ENCODE assay signal across 11 cellular contexts in genomic region chr5:132498686-132499271, GRCh38. TPM values are rescaled to one million over a fixed set of nuclear protein-coding genes. Genes with fewer than 3 reads are reported as not detected.
DNase-seq lines count a peak whose midpoint lies in the region; ATAC-seq, FAIRE-seq and TF ChIP-seq lines count a peak whose summit lies in the region.
"Had no signal": no experiment of that assay in that cellular context is flagged by ENCODE, and none has a peak within 500 bp of the region (broad histone marks: within the 10 kb centered on the region; RNA-seq: fewer than 3 reads in every experiment).

No MANE protein-coding gene starts in this region.

- no peak overlapping the region for H3K4me3 Mint-ChIP-seq in activated CD8-positive, alpha-beta T cell treated with anti-CD3 and anti-CD28 coated beads for 36 hours
- no peak overlapping the region for H3K4me3 Mint-ChIP-seq in stimulated activated effector memory CD8-positive, alpha-beta T cell treated with anti-CD3 and anti-CD28 coated beads, Interleukin-12 subunit alpha, Interleukin-12 subunit beta, amount 100 ng/mL, for 72 hours

- intact Hi-C loops in activated CD8-positive, alpha-beta T cell treated with anti-CD3 and anti-CD28 coated beads for 36 hours (cut with micrococcal nuclease): loop anchor here (10.0 kb wide), 1 partner anchor 394 kb away; no protein-coding TSS in a partner anchor
- intact Hi-C loops in kidney (cut with DNase I): no loop called here

- H3K9ac ChIP-seq in SK-N-SH (no peak overlapping the region), kidney (ENCODE audit: low read length in 2 of 2) (no peak overlapping the region)

- DNase-seq in SK-N-SH: no peak
- no peak for DNase-seq in activated CD8-positive, alpha-beta T cell treated with anti-CD3 and anti-CD28 coated beads for 36 hours
- no peak for DNase-seq in kidney
- no peak for DNase-seq in stimulated activated effector memory CD8-positive, alpha-beta T cell treated with anti-CD3 and anti-CD28 coated beads, Interleukin-12 subunit alpha, Interleukin-12 subunit beta, amount 100 ng/mL, for 72 hours (ENCODE audit: low spot score in 2 of 2)
- DNase-seq in NCI-H1694 (lab: John Stamatoyannopoulos, UW): no peak
- DNase-seq in epidermal melanocyte (ENCODE audit: insufficient read length, low spot score): no peak
- DNase-seq: NCI-H748 treated with DMSO at 0.1 percent for 48 hours had no signal

- no peaks in the 10 kb centered on the region for H3K9me2 ChIP-seq in SK-N-SH

- H3K36me3 ChIP-seq in SK-N-SH (replicated peaks in 1 of 2; ENCODE audit: control insufficient read depth in 1 of 2, insufficient read depth in 2 of 2, low read length in 1 of 2): no peaks in the 10 kb centered on the region
- H3K36me3 ChIP-seq in kidney (ENCODE audit: control insufficient read depth in 1 of 2, insufficient read depth in 2 of 2, low read length in 2 of 2): no peaks in the 10 kb centered on the region

- no peak for TF ChIP-seq EP300 in SK-N-SH (IDR thresholded peaks at IDR 0.05; ENCODE audit: borderline replicate concordance in 1 of 2, low read depth in 1 of 2, low read length in 1 of 2)

- H3F3A ChIP-seq in SK-N-SH (replicated peaks; ENCODE audit: insufficient read depth): peaks cover 30% of the 10 kb centered on the region

- H3K27me3 Mint-ChIP-seq in activated CD8-positive, alpha-beta T cell treated with anti-CD3 and anti-CD28 coated beads for 36 hours: no peaks in the 10 kb centered on the region

- H3K9me3 ChIP-seq in SK-N-SH (no peaks in the 10 kb centered on the region), kidney (ENCODE audit: control insufficient read depth in 1 of 2, low read length in 2 of 2) (no peaks in the 10 kb centered on the region)

- H3K4me1 Mint-ChIP-seq in activated CD8-positive, alpha-beta T cell treated with anti-CD3 and anti-CD28 coated beads for 36 hours (ENCODE audit: low read depth): peaks cover 49% of the 10 kb centered on the region
- peaks cover 70% of the 10 kb centered on the region for H3K4me1 Mint-ChIP-seq in stimulated activated effector memory CD8-positive, alpha-beta T cell treated with anti-CD3 and anti-CD28 coated beads, Interleukin-12 subunit alpha, Interleukin-12 subunit beta, amount 100 ng/mL, for 72 hours

- peak overlapping the region; percentile 29 for H3K27ac Mint-ChIP-seq in activated CD8-positive, alpha-beta T cell treated with anti-CD3 and anti-CD28 coated beads for 36 hours
- H3K27ac Mint-ChIP-seq in stimulated activated effector memory CD8-positive, alpha-beta T cell treated with anti-CD3 and anti-CD28 coated beads, Interleukin-12 subunit alpha, Interleukin-12 subunit beta, amount 100 ng/mL, for 72 hours: peak overlapping the region; percentile 95

- no peak for TF ChIP-seq CTCF in SK-N-SH (IDR thresholded peaks at IDR 0.05)
- no peak for TF ChIP-seq CTCF in activated CD8-positive, alpha-beta T cell treated with anti-CD3 and anti-CD28 coated beads for 36 hours (IDR thresholded peaks at IDR 0.05)
- TF ChIP-seq CTCF in kidney (IDR thresholded peaks at IDR 0.05; ENCODE audit: borderline replicate concordance, extremely low read depth, insufficient read depth): no peak

- no peak overlapping the region for H3K4me3 ChIP-seq in SK-N-SH (ENCODE audit: low read depth in 2 of 2, low read length in 1 of 2)
- H3K4me3 ChIP-seq in kidney (ENCODE audit: low read length in 2 of 2): no peak overlapping the region

- H4K20me1 ChIP-seq in SK-N-SH (ENCODE audit: insufficient read depth): no peaks in the 10 kb centered on the region

- CTCF ChIA-PET in SK-N-SH (lab: Yijun Ruan, JAX): interaction anchor here (0.6 to 12.3 kb wide), 10 partner anchors 9 to 433 kb away, joined by 3 to 189 read pairs (median 12); no protein-coding TSS in a partner anchor
- CTCF ChIA-PET in activated CD8-positive, alpha-beta T cell treated with anti-CD3 and anti-CD28 coated beads for 36 hours (lab: Charles Lee): interaction anchor here (1.0 to 13.9 kb wide), 13 partner anchors 19 to 319 kb away, joined by 3 to 342 read pairs (median 6); partner anchors contain the start of gene SLC22A4

- ATAC-seq in SK-N-SH treated with all-trans-retinoic acid at 6 μM for 48 hours: no peak
- no peak for ATAC-seq in activated CD8-positive, alpha-beta T cell treated with anti-CD3 and anti-CD28 coated beads for 36 hours
- ATAC-seq in stimulated activated effector memory CD8-positive, alpha-beta T cell treated with anti-CD3 and anti-CD28 coated beads, Interleukin-12 subunit alpha, Interleukin-12 subunit beta, amount 100 ng/mL, for 72 hours: no peak
- ATAC-seq in GM21360 (IDR thresholded peaks at IDR 0.05; ENCODE audit: unreplicated experiment): no peak

- H2AFZ ChIP-seq in SK-N-SH (ENCODE audit: low read depth): no peak overlapping the region

- FAIRE-seq in kidney (lab: Jason Lieb, UNC): no peak

- WGBS in SK-N-SH (ENCODE audit: low lambda C conversion rate): 87% methylated on average over 3 of the region's 4 CpGs

- H3K4me2 ChIP-seq in SK-N-SH: no peak overlapping the region; the same call in 1 of the 2 replicates

- H3K4me1 ChIP-seq in SK-N-SH (ENCODE audit: control insufficient read depth in 1 of 2, insufficient read depth in 2 of 2, low read depth in 1 of 2, low read length in 1 of 2) (peaks cover 19 to 21% of the 10 kb centered on the region in 2 experiments), kidney (ENCODE audit: control insufficient read depth in 1 of 2, insufficient read depth in 1 of 2, low read depth in 1 of 2, low read length in 2 of 2) (peaks cover 14 to 26% of the 10 kb centered on the region in 2 donors)

- no peaks in the 10 kb centered on the region for H3K27me3 ChIP-seq in SK-N-SH (ENCODE audit: insufficient read depth)

- peak overlapping the region in 1 of 2 experiments; percentile 96; a peak in 2 of 4 replicates for H3K27ac ChIP-seq in SK-N-SH (ENCODE audit: low read depth in 2 of 2, low read length in 1 of 2)
- peak overlapping the region; percentile 95 to 96 for H3K27ac ChIP-seq in kidney (ENCODE audit: low read depth in 2 of 2, low read length in 2 of 2)
- H3K27ac ChIP-seq: 22Rv1, VCaP had no signal

- POLR2A ChIA-PET in SK-N-SH (lab: Yijun Ruan, JAX): no interaction called here
- POLR2A ChIA-PET in activated CD8-positive, alpha-beta T cell treated with anti-CD3 and anti-CD28 coated beads for 36 hours (lab: Charles Lee): interaction anchor here (0.6 to 36.6 kb wide), 10 partner anchors 23 to 249 kb away, joined by 3 to 1641 read pairs (median 4); partner anchors contain the start of genes CCNI2 and IRF1

- no peaks in the 10 kb centered on the region for H3K79me2 ChIP-seq in SK-N-SH (ENCODE audit: insufficient read depth)

- H3K9me3 Mint-ChIP-seq in activated CD8-positive, alpha-beta T cell treated with anti-CD3 and anti-CD28 coated beads for 36 hours: no peaks in the 10 kb centered on the region
- no peaks in the 10 kb centered on the region for H3K9me3 Mint-ChIP-seq in stimulated activated effector memory CD8-positive, alpha-beta T cell treated with anti-CD3 and anti-CD28 coated beads, Interleukin-12 subunit alpha, Interleukin-12 subunit beta, amount 100 ng/mL, for 72 hours

- TF ChIP-seq RAD21 in SK-N-SH (IDR thresholded peaks at IDR 0.05; ENCODE audit: low read length): no peak

- no peaks in the 10 kb centered on the region for H3K36me3 Mint-ChIP-seq in activated CD8-positive, alpha-beta T cell treated with anti-CD3 and anti-CD28 coated beads for 36 hours (ENCODE audit: low read depth)
- H3K36me3 Mint-ChIP-seq in stimulated activated effector memory CD8-positive, alpha-beta T cell treated with anti-CD3 and anti-CD28 coated beads, Interleukin-12 subunit alpha, Interleukin-12 subunit beta, amount 100 ng/mL, for 72 hours: peaks cover 18% of the 10 kb centered on the region

TF ChIP-seq in SK-N-SH, 30 proteins besides CTCF, POLR2A, EP300 and RAD21 (continues in another document):
- TF ChIP-seq JUND (IDR thresholded peaks at IDR 0.05) (no peak), ELF1 (IDR thresholded peaks at IDR 0.05) (no peak)

TF ChIP-seq in SK-N-SH treated with all-trans-retinoic acid at 6 μM for 48 hours, 23 proteins besides CTCF, POLR2A, EP300 and RAD21:
- TF ChIP-seq ZNF565 (CRISPR knock-in tag; conservative IDR thresholded peaks at IDR 0.05; ENCODE audit: low read depth) (no peak), OSR1 (CRISPR knock-in tag; IDR thresholded peaks at IDR 0.05) (no peak), CSDC2 (CRISPR knock-in tag; IDR thresholded peaks at IDR 0.05) (no peak), GLIS3 (CRISPR knock-in tag; IDR thresholded peaks at IDR 0.05) (no peak)

RNA-seq across cellular contexts. Expression of gene IRF1, which starts 8.2 kb away (rescaled TPM):
- polyA plus RNA-seq in SK-N-SH (2012; rRNA removed) (13.8 and 15.2 TPM in 2 replicates), kidney (ENCODE audit: insufficient read depth, low read depth, low replicate concordance) (20.5 TPM)
- polyA plus RNA-seq in SK-N-SH (2012; cell fraction: cytosol; rRNA removed): 9.0 and 11.2 TPM in 2 replicates
- polyA plus RNA-seq in SK-N-SH (2012; cell fraction: nucleus; rRNA removed): 30.4 and 31.8 TPM in 2 replicates
- 100 to 1,000 TPM; 121 to 128 TPM for total RNA-seq in activated CD8-positive, alpha-beta T cell treated with anti-CD3 and anti-CD28 coated beads for 36 hours
- 55.6 TPM for total RNA-seq in kidney

RNA-seq across cellular contexts. Expression of gene IL5, which starts 44.5 kb away (rescaled TPM):
- polyA plus RNA-seq in SK-N-SH (2012; rRNA removed): not detected in 2 replicates
- not detected in 2 replicates for polyA plus RNA-seq in SK-N-SH (2012; cell fraction: cytosol; rRNA removed)
- not detected in 2 replicates for polyA plus RNA-seq in SK-N-SH (2012; cell fraction: nucleus; rRNA removed)
- total RNA-seq in activated CD8-positive, alpha-beta T cell treated with anti-CD3 and anti-CD28 coated beads for 36 hours: 1 to 10 TPM; 1.6 to 1.7 TPM
- total RNA-seq in kidney: not detected
- polyA plus RNA-seq in kidney (ENCODE audit: insufficient read depth, low read depth, low replicate concordance): not detected

RNA-seq across cellular contexts. Expression of gene RAD50, which starts 58.0 kb away (rescaled TPM):
- polyA plus RNA-seq in SK-N-SH (2012; rRNA removed): 20.0 and 25.7 TPM in 2 replicates
- polyA plus RNA-seq in SK-N-SH (2012; cell fraction: cytosol; rRNA removed): 22.4 and 26.2 TPM in 2 replicates
- polyA plus RNA-seq in SK-N-SH (2012; cell fraction: nucleus; rRNA removed): 23.3 and 36.5 TPM in 2 replicates
- 10 to 100 TPM; 46.4 to 48.9 TPM for total RNA-seq in activated CD8-positive, alpha-beta T cell treated with anti-CD3 and anti-CD28 coated beads for 36 hours
- 36.4 TPM for total RNA-seq in kidney
- 12.6 TPM for polyA plus RNA-seq in kidney (ENCODE audit: insufficient read depth, low read depth, low replicate concordance)
